ENCODE assay signal across 8 cellular contexts in genomic region chr4:41693629-41694028, GRCh38.
DNase-seq lines count a peak whose midpoint lies in the region; ATAC-seq and TF ChIP-seq lines count a peak whose summit lies in the region.

No MANE protein-coding gene starts in this region.

- ATAC-seq in HG03432 (IDR thresholded peaks at IDR 0.05; ENCODE audit: unreplicated experiment), result peak; percentile 40
- no peak for ATAC-seq in HG02623 (IDR thresholded peaks at IDR 0.05; ENCODE audit: unreplicated experiment)
- no peak for ATAC-seq in GM19023 (IDR thresholded peaks at IDR 0.05; ENCODE audit: unreplicated experiment)

- CTCF ChIA-PET in RWPE1 (lab: Yijun Ruan, JAX), result interaction anchor here (0.7 to 1.4 kb wide), 4 partner anchors 10 to 188 kb away, joined by 3 to 4 read pairs (median 3); no protein-coding TSS in a partner anchor

- H3K27ac ChIP-seq in RWPE1, result no peak overlapping the region

- peak; percentile 37; the same call in 1 of the 2 replicates for TF ChIP-seq CTCF in RWPE1 (conservative IDR thresholded peaks at IDR 0.05; ENCODE audit: low read depth)

- POLR2A ChIA-PET in RWPE1 (lab: Yijun Ruan, JAX; ENCODE audit: low non-redundant PET), result no interaction called here

- peak; percentile 28 to 38 for DNase-seq in AML-193 (lab: John Stamatoyannopoulos, UW)
- DNase-seq in RWPE1 (ENCODE audit: low spot score), result peak; percentile 32
- DNase-seq in globus pallidus (ENCODE audit: low spot score), result peak; percentile 24
- no peak for DNase-seq in GM19238 (ENCODE audit: insufficient read length, low spot score)
- DNase-seq in NCI-H1930 (lab: John Stamatoyannopoulos, UW), result no peak

Comparison
In these comparisons a context has a peak if more than half of its experiments do, and no peak if none do; other contexts are left out.
1. DNase-seq: peak in AML-193 (2 of 2), RWPE1 (single experiment) and globus pallidus (single experiment); none in GM19238 (single experiment) and NCI-H1930 (0 of 2).